ENCODE assay signal across 8 cellular contexts in the genomic region with DNA sequence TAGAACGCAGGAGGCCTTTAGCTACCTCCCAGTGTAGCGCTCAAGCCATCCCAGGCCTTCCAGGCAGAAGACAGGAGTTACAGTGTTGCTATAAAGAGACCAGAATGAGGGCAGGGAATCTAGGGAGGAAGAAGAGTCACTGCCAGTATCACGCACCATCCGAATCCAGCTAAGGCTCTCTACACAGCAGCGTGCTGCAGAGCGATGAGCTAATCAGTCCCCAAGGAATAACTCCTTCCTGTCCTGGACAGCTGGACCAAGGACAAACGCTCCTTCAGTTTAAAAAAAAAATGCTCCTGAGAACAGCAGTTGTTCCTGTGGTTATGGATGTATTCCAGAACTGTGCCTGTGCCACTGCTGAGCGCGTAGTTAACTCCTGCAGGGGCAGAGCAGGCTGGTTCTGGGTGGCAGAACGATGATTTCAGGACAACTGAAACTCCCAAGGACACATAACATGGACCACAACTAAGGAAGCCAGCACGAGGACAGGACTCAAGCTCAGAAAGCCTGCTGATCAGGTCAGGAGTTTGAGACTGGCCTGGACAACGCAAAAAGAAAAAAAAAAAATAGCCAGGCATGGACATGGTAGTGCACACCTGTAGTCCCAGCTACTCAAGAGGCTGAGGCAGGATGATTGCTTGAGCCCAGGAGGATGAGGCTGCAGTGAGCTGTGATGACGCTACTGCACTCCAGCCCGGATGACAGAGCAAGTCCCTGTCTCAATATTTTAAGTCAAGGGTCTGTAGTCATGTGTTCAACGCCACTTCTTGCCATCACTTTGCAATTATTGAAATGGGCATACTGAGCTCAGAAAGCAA. TPM values are rescaled to one million over a fixed set of nuclear protein-coding genes. Genes with fewer than 3 reads are reported as not detected.
A peak's percentile ranks its signal among the peaks of the same experiment; 100 is the strongest.
DNase-seq lines count a peak whose midpoint lies in the region; ATAC-seq, FAIRE-seq and TF ChIP-seq lines count a peak whose summit lies in the region.

No MANE protein-coding gene starts in this region.

- peaks cover 54% of the 10 kb centered on the region for H3K4me1 ChIP-seq in ACC112 (ENCODE audit: control insufficient read depth, insufficient read depth, low read length, unreplicated experiment)

- no peak for DNase-seq in HTR-8/SVneo (ENCODE audit: insufficient read length, low spot score)
- DNase-seq in brain microvascular endothelial cell: peak; percentile 80
- DNase-seq in memory B cell (ENCODE audit: low spot score in 2 of 2): no peak
- no peak for DNase-seq in stimulated activated CD4-positive, alpha-beta T cell treated with anti-CD3 and anti-CD28 coated beads, Interleukin-1b, Interleukin-23, amount 100 ng/mL, for 48 hours
- no peak for DNase-seq in GDM1 (lab: John Stamatoyannopoulos, UW)
- DNase-seq in GM12892 (ENCODE audit: insufficient read length): no peak

- FAIRE-seq in HTR-8/SVneo (lab: Jason Lieb, UNC): peak; percentile 69
- FAIRE-seq in GM12892 (lab: Jason Lieb, UNC): no peak

- peak overlapping the region; percentile 65 for H3K4me3 ChIP-seq in ACC112 (ENCODE audit: low read depth, low read length)
- H3K4me3 ChIP-seq in brain microvascular endothelial cell (ENCODE audit: low read depth, low read length): no peak overlapping the region

- H3K27me3 ChIP-seq in ACC112 (ENCODE audit: insufficient read depth, low read length): no peaks in the 10 kb centered on the region
- H3K27me3 ChIP-seq in brain microvascular endothelial cell (replicated peaks): no peaks in the 10 kb centered on the region

- no peak overlapping the region for H3K4me3 Mint-ChIP-seq in memory B cell

- H2AFZ ChIP-seq in ACC112 (ENCODE audit: low read length, unreplicated experiment): no peak overlapping the region

- no peaks in the 10 kb centered on the region for H3K27me3 Mint-ChIP-seq in memory B cell

- peaks cover 33% of the 10 kb centered on the region for H3K4me1 Mint-ChIP-seq in memory B cell

- in situ Hi-C loops in brain microvascular endothelial cell (cut with HindIII; ENCODE audit: low pct_ligation_motif_present, low sequenced_read_pairs): no loop called here

- ATAC-seq in memory B cell (ENCODE audit: low read depth): no peak
- no peak for ATAC-seq in HG02642 (IDR thresholded peaks at IDR 0.05; ENCODE audit: poor library complexity, unreplicated experiment)

- H3K36me3 Mint-ChIP-seq in memory B cell: peaks cover 8% of the 10 kb centered on the region

- TF ChIP-seq POLR2A in GM12892 (IDR thresholded peaks at IDR 0.05; ENCODE audit: low read depth, low read length): no peak

- H3K36me3 ChIP-seq in ACC112 (ENCODE audit: insufficient read depth, low read length) (peaks cover 10% of the 10 kb centered on the region; the same call in 1 of the 2 replicates), brain microvascular endothelial cell (replicated peaks) (peaks cover 20% of the 10 kb centered on the region)

- H3K79me2 ChIP-seq in ACC112 (ENCODE audit: control insufficient read depth, insufficient read depth, low read length, unreplicated experiment): peaks cover 40% of the 10 kb centered on the region

- TF ChIP-seq CTCF in brain microvascular endothelial cell (IDR thresholded peaks at IDR 0.05; ENCODE audit: low read depth, low read length, missing control alignments): no peak

- no peaks in the 10 kb centered on the region for H3K9me3 Mint-ChIP-seq in memory B cell

- peak overlapping the region; percentile 55 for H3K27ac Mint-ChIP-seq in memory B cell

- peak overlapping the region; percentile 96 for H3K27ac ChIP-seq in ACC112 (ENCODE audit: low read depth, low read length)
- H3K27ac ChIP-seq in brain microvascular endothelial cell: peak overlapping the region; percentile 63

RNA-seq across cellular contexts. Expression of gene IFFO1, which starts 2.6 kb away (rescaled TPM):
- 6.2 TPM for polyA plus RNA-seq in GM12892 (2012; ENCODE audit: missing spikeins)

RNA-seq across cellular contexts. Expression of gene NOP2, which starts 14.8 kb away (rescaled TPM):
- polyA plus RNA-seq in GM12892 (2012; ENCODE audit: missing spikeins): 60.0 TPM

RNA-seq across cellular contexts. Expression of gene GAPDH, which starts 18.9 kb away (rescaled TPM):
- 6,742 TPM for polyA plus RNA-seq in GM12892 (2012; ENCODE audit: missing spikeins)

RNA-seq across cellular contexts. Expression of gene CHD4, which starts 53.9 kb away (rescaled TPM):
- polyA plus RNA-seq in GM12892 (2012; ENCODE audit: missing spikeins): 95.7 TPM

RNA-seq across cellular contexts. Expression of gene NCAPD2, which starts 59.4 kb away (rescaled TPM):
- 46.3 TPM for polyA plus RNA-seq in GM12892 (2012; ENCODE audit: missing spikeins)
